8 cellular contexts compared by ENCODE assay signal in genomic region chr6:26045046-26045938, GRCh38. TPM values are rescaled to one million over a fixed set of nuclear protein-coding genes. Genes with fewer than 3 reads are reported as not detected.
DNase-seq lines count a peak whose midpoint lies in the region; ATAC-seq, FAIRE-seq and TF ChIP-seq lines count a peak whose summit lies in the region.

No MANE protein-coding gene starts in this region.

- CTCF ChIA-PET in MCF 10A (lab: Yijun Ruan, JAX) = interaction anchor here (0.6 to 6.7 kb wide), 11 partner anchors 9 to 735 kb away, joined by 3 to 70 read pairs (median 3); a partner anchor contains a TSS

- no peaks in the 10 kb centered on the region for H3K9me2 ChIP-seq in Loucy (replicated peaks; ENCODE audit: low read depth, low read length)

- H3K4me3 Mint-ChIP-seq in MCF 10A (ENCODE audit: unreplicated experiment) = peak overlapping the region; percentile 80

- H2AFZ ChIP-seq in Loucy (ENCODE audit: low read length) (no peak overlapping the region), keratinocyte (ENCODE audit: control insufficient read depth, low read length) (peak overlapping the region; percentile 75)

- peak; percentile 91 for FAIRE-seq in TTC549 (lab: Jason Lieb, UNC)
- no peak for FAIRE-seq in keratinocyte (lab: Jason Lieb, UNC)

- H3K9me3 Mint-ChIP-seq in MCF 10A (ENCODE audit: unreplicated experiment) = no peaks in the 10 kb centered on the region

- TF ChIP-seq CTCF in Loucy (conservative IDR thresholded peaks at IDR 0.05; ENCODE audit: low read length) = peak; percentile 51
- TF ChIP-seq CTCF in MCF 10A (IDR thresholded peaks at IDR 0.05; ENCODE audit: unreplicated experiment) = no peak
- peak; percentile 20 to 37 (median 30) for TF ChIP-seq CTCF in keratinocyte (optimal IDR thresholded peaks at IDR 0.05 in 1 of 3, IDR thresholded peaks at IDR 0.05 in 1 of 3, conservative IDR thresholded peaks at IDR 0.05 in 1 of 3; ENCODE audit: extremely low read depth in 1 of 3, insufficient read depth in 2 of 3, low read length in 3 of 3)

- H3K9me1 ChIP-seq in keratinocyte (ENCODE audit: control insufficient read depth, extremely low read depth, insufficient read depth, low read length) = no peaks in the 10 kb centered on the region

- H3K4me3 ChIP-seq in Loucy (ENCODE audit: low read length, poor library complexity, severe bottlenecking) (peak overlapping the region; percentile 77), keratinocyte (ENCODE audit: control insufficient read depth in 2 of 3, extremely low read depth in 1 of 3, insufficient read depth in 2 of 3, low read depth in 1 of 3, low read length in 3 of 3) (peak overlapping the region; percentile 40 to 66 (median 65))

- no peaks in the 10 kb centered on the region for H3K79me2 ChIP-seq in Loucy (ENCODE audit: insufficient read depth, low read length)
- H3K79me2 ChIP-seq in keratinocyte (ENCODE audit: control insufficient read depth, insufficient read depth, low read length) = no peaks in the 10 kb centered on the region

- H3K36me3 ChIP-seq in ES-I3 (ENCODE audit: insufficient read depth, low read length) = no peaks in the 10 kb centered on the region
- no peaks in the 10 kb centered on the region for H3K36me3 ChIP-seq in Loucy (ENCODE audit: insufficient read depth, low read length)
- H3K36me3 ChIP-seq in keratinocyte (ENCODE audit: control insufficient read depth in 2 of 2, extremely low read depth in 1 of 2, insufficient read depth in 2 of 2, low read length in 2 of 2) = no peaks in the 10 kb centered on the region

- no peaks in the 10 kb centered on the region for H3K27me3 Mint-ChIP-seq in MCF 10A (ENCODE audit: insufficient read depth, unreplicated experiment)

- H3K9ac ChIP-seq in ES-I3 (ENCODE audit: low read depth, low read length) (peak overlapping the region; percentile 51), Loucy (ENCODE audit: low read depth, low read length, poor library complexity, severe bottlenecking) (peak overlapping the region; percentile 97), keratinocyte (ENCODE audit: control insufficient read depth, extremely low read depth, insufficient read depth, low read length) (peak overlapping the region; percentile 72)

- no peaks in the 10 kb centered on the region for H3K9me3 ChIP-seq in ES-I3 (ENCODE audit: control insufficient read depth, insufficient read depth, low read length)
- no peaks in the 10 kb centered on the region for H3K9me3 ChIP-seq in Loucy (ENCODE audit: insufficient read depth, low read depth, low read length)
- H3K9me3 ChIP-seq in keratinocyte (ENCODE audit: control insufficient read depth, low read depth, low read length) = no peaks in the 10 kb centered on the region

- peak; percentile 95 for DNase-seq in MCF 10A (ENCODE audit: unreplicated experiment)
- no peak for DNase-seq in keratinocyte (ENCODE audit: low read depth, low spot score)
- DNase-seq in stimulated activated CD4-positive, alpha-beta T cell treated with anti-CD3 and anti-CD28 coated beads, Interleukin-15, amount 100 ng/mL, for 48 hours (ENCODE audit: low read depth in 2 of 2) = peak; percentile 63 to 68
- no peak for DNase-seq in NCI-H510A treated with DMSO at 0.1 percent for 48 hours (lab: John Stamatoyannopoulos, UW)

- H3K27ac ChIP-seq in keratinocyte (ENCODE audit: control insufficient read depth, insufficient read depth, low read length) = peak overlapping the region; percentile 82

- H3K36me3 Mint-ChIP-seq in MCF 10A (ENCODE audit: insufficient read depth, unreplicated experiment) = peaks cover 21% of the 10 kb centered on the region

- peak overlapping the region; percentile 86 for H3K4me2 ChIP-seq in Loucy (ENCODE audit: low read depth, low read length, poor library complexity, severe bottlenecking)
- H3K4me2 ChIP-seq in keratinocyte (ENCODE audit: control insufficient read depth, extremely low read depth, insufficient read depth, low read depth, low read length) = peak overlapping the region; percentile 95

- H3F3A ChIP-seq in Loucy (ENCODE audit: low read depth) = peaks cover 21% of the 10 kb centered on the region

- intact Hi-C loops in MCF 10A (cut with micrococcal nuclease) = loop anchor here (1.0 kb wide), 1 partner anchor 10 kb away; no protein-coding TSS in a partner anchor

- dilution Hi-C loops in keratinocyte (cut with MboI; ENCODE audit: extremely low pct_ligation_motif_present, low sequenced_read_pairs) = no loop called here

- no peaks in the 10 kb centered on the region for H4K20me1 ChIP-seq in Loucy (ENCODE audit: insufficient read depth, low read length, poor library complexity, severe bottlenecking)
- H4K20me1 ChIP-seq in keratinocyte (ENCODE audit: control insufficient read depth, extremely low read depth, insufficient read depth, low read length) = no peaks in the 10 kb centered on the region

- peak; percentile 48 for ATAC-seq in GM21825 (IDR thresholded peaks at IDR 0.05; ENCODE audit: unreplicated experiment)

- TSS peak; percentile 96 for BruUV-seq in MCF 10A (replicated peaks; lab: Mats Ljungman, UMichigan)

- peak overlapping the region; percentile 86 for H3K27ac Mint-ChIP-seq in MCF 10A (ENCODE audit: low read depth, unreplicated experiment)

- POLR2A ChIA-PET in MCF 10A (lab: Yijun Ruan, JAX) = interaction anchor here (0.5 to 19.2 kb wide), 37 partner anchors 8 to 1828 kb away, joined by 3 to 1354 read pairs (median 14); partner anchors contain the start of gene HFE

- H3K27me3 ChIP-seq in Loucy (ENCODE audit: insufficient read depth, low read length, poor library complexity, severe bottlenecking) (no peaks in the 10 kb centered on the region), keratinocyte (ENCODE audit: control insufficient read depth, extremely low read depth, insufficient read depth, low read length) (no peaks in the 10 kb centered on the region)

- H3K4me1 ChIP-seq in ES-I3 (ENCODE audit: insufficient read depth, low read length) (no peaks in the 10 kb centered on the region), Loucy (ENCODE audit: insufficient read depth, low read length, poor library complexity, severe bottlenecking) (peaks cover 25% of the 10 kb centered on the region), keratinocyte (ENCODE audit: control insufficient read depth, extremely low read depth, insufficient read depth, low read length) (peaks cover 37% of the 10 kb centered on the region)

- H3K4me1 Mint-ChIP-seq in MCF 10A (ENCODE audit: insufficient read depth, unreplicated experiment) = peaks cover 16% of the 10 kb centered on the region

RNA-seq across cellular contexts. Expression of gene HFE, which starts 41.9 kb away (rescaled TPM):
- total RNA-seq in MCF 10A (2022) = 2.8 and 5.2 TPM in 2 replicates
- polyA plus RNA-seq in keratinocyte = 13.8 to 18.6 TPM (median 18.4 TPM) in 3 replicates
- polyA plus RNA-seq in keratinocyte (2011; ENCODE audit: low read depth) = 1.8 TPM
- polyA plus RNA-seq in keratinocyte (2011; cell fraction: cytosol; rRNA removed) = 4.8 and 5.8 TPM in 2 replicates
- 22.5 and 22.9 TPM in 2 replicates for polyA plus RNA-seq in keratinocyte (2011; cell fraction: nucleus; rRNA removed)
- polyA plus RNA-seq in keratinocyte (2012; ENCODE audit: low replicate concordance) = 3.0 and 11.8 TPM in 2 replicates
- polyA minus RNA-seq in keratinocyte = 16.8 to 21.1 TPM (median 19.5 TPM) in 3 replicates
- 13.0 TPM for polyA minus RNA-seq in keratinocyte (2011; cell fraction: cytosol; rRNA and poly(A)+ RNA removed)
- polyA minus RNA-seq in keratinocyte (2011; cell fraction: nucleus; rRNA and poly(A)+ RNA removed) = 19.5 and 31.3 TPM in 2 replicates

Comparison
In these comparisons a context has a peak if more than half of its experiments do, and no peak if none do; other contexts are left out.
1. DNase-seq: peak in MCF 10A (single experiment) and stimulated activated CD4-positive, alpha-beta T cell treated with anti-CD3 and anti-CD28 coated beads, Interleukin-15, amount 100 ng/mL, for 48 hours (2 of 2); none in keratinocyte (single experiment) and NCI-H510A treated with DMSO at 0.1 percent for 48 hours (single experiment).
2. Peak in every context shown above with its lines, with median percentiles within 50 percentile points of each other: H3K9ac ChIP-seq.